In the genomic region with DNA sequence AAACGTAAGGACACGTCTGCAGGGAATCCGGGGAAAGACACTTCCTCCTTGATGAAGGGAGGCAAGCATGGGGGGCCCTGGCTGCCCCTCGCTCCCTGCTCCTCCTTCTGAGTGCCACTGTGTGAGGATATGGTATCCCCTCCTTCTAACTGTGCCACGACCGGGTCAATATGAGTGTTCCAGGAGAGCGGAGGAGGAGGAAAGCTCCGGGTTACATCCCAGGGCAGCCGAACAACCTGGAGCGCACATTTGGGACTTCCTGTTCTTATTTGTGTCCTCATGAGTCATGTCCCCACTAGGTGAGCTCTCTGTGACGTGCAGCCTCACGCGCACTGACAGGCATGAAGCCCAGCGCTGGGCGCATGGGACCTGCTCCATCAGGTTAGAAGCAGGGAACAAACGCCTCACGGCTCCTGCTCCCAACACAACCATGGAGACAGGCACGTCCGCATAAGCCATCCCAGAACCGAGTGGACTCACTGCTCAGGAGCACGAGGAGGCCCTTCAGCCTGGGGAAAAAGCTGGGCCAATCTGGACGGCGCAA, we compare ENCODE assay signal across 22 cellular contexts.
A peak's percentile ranks its signal among the peaks of the same experiment; 100 is the strongest.
DNase-seq lines count a peak whose midpoint lies in the region; ATAC-seq and TF ChIP-seq lines count a peak whose summit lies in the region.
"Had no signal": no experiment of that assay in that cellular context is flagged by ENCODE, and none has a peak within 500 bp of the region (broad histone marks: within the 10 kb centered on the region; RNA-seq: fewer than 3 reads in every experiment).

No MANE protein-coding gene starts in this region.

- H3K4me2 ChIP-seq in trophoblast cell (ENCODE audit: low read length): no peak overlapping the region

- H3K27me3 ChIP-seq in CD4-positive, alpha-beta memory T cell (ENCODE audit: insufficient read depth, low read length): no peaks in the 10 kb centered on the region
- no peaks in the 10 kb centered on the region for H3K27me3 ChIP-seq in trophoblast cell (ENCODE audit: insufficient read depth, low read length)
- H3K27me3 ChIP-seq: tibial nerve had no signal

- peaks cover 32% of the 10 kb centered on the region for H3K4me1 ChIP-seq in CD4-positive, alpha-beta memory T cell (ENCODE audit: insufficient read depth, low read length)
- H3K4me1 ChIP-seq in trophoblast cell (ENCODE audit: control insufficient read depth in 1 of 2, insufficient read depth in 2 of 2, low read length in 2 of 2): peaks cover 9 to 10% of the 10 kb centered on the region in 2 experiments

- no peak for DNase-seq in CD4-positive, alpha-beta memory T cell
- DNase-seq in RWPE1 (ENCODE audit: low spot score) (no peak), epithelial cell of esophagus (ENCODE audit: low read depth) (peak; percentile 30), trophoblast cell (peak; percentile 46 to 58)
- no peak for DNase-seq in activated T-helper 1 cell treated with anti-CD3 and anti-CD28 coated beads, Interleukin-12 subunit alpha, Interleukin-12 subunit beta, Interleukin-2, Interleukin-4 antibody, amounts not matched to agents 30 ng/mL and 10 ng/mL and 1 ng/mL, durations not matched to agents 14 hours and 24 hours and 36 hours (ENCODE audit: low spot score)
- DNase-seq: activated CD4-positive, alpha-beta T cell treated with anti-CD3 and anti-CD28 coated beads for 36 hours; activated gamma-delta T cell; cerebellar nuclear complex; effector CD8-positive, alpha-beta T cell; IMR-90; left cardiac atrium; MM.1S; NCI-H1436 treated with DMSO at 0.1 percent for 48 hours; NCI-H2171 treated with DMSO at 0.1 percent for 48 hours; NCI-H69; stimulated activated CD4-positive, alpha-beta T cell treated with anti-CD3 and anti-CD28 coated beads, Interleukin-2, amount 100 ng/mL, for 24 hours; stimulated activated naive CD8-positive, alpha-beta T cell treated with anti-CD3 and anti-CD28 coated beads, Interleukin-15, Interleukin-2, amounts not matched to agents 100 U/mL and 50 U/mL, for 24 hours had no signal

- no peak overlapping the region for H3K4me3 ChIP-seq in CD4-positive, alpha-beta memory T cell (ENCODE audit: low read length in 2 of 2)
- H3K4me3 ChIP-seq in epithelial cell of esophagus (ENCODE audit: low read length): no peak overlapping the region
- no peak overlapping the region for H3K4me3 ChIP-seq in trophoblast cell (ENCODE audit: low read depth, low read length)
- H3K4me3 ChIP-seq: tibial nerve had no signal

- no peak overlapping the region for H2BK12ac ChIP-seq in trophoblast cell (ENCODE audit: low read length)

- CTCF ChIA-PET in CD4-positive, alpha-beta memory T cell (lab: Charles Lee; ENCODE audit: partially characterized antibody): no interaction called here
- CTCF ChIA-PET in RWPE1 (lab: Yijun Ruan, JAX): no interaction called here

- H3K4me1 Mint-ChIP-seq in CD4-positive, alpha-beta memory T cell: peaks cover 33 to 56% (median 45%) of the 10 kb centered on the region in 4 donors
- peaks cover 32% of the 10 kb centered on the region for H3K4me1 Mint-ChIP-seq in activated T-helper 1 cell treated with anti-CD3 and anti-CD28 coated beads, Interleukin-12 subunit alpha, Interleukin-12 subunit beta, Interleukin-2, Interleukin-4 antibody, amounts not matched to agents 30 ng/mL and 10 ng/mL and 1 ng/mL, durations not matched to agents 14 hours and 24 hours and 36 hours (ENCODE audit: low read depth)

- H3K27me3 Mint-ChIP-seq in CD4-positive, alpha-beta memory T cell: no peaks in the 10 kb centered on the region
- H3K27me3 Mint-ChIP-seq in activated T-helper 1 cell treated with anti-CD3 and anti-CD28 coated beads, Interleukin-12 subunit alpha, Interleukin-12 subunit beta, Interleukin-2, Interleukin-4 antibody, amounts not matched to agents 30 ng/mL and 10 ng/mL and 1 ng/mL, durations not matched to agents 14 hours and 24 hours and 36 hours (ENCODE audit: insufficient read depth): no peaks in the 10 kb centered on the region
- H3K27me3 Mint-ChIP-seq: activated CD4-positive, alpha-beta T cell treated with anti-CD3 and anti-CD28 coated beads for 36 hours; progenitor cell of endocrine pancreas had no signal

- POLR2A ChIA-PET in CD4-positive, alpha-beta memory T cell (lab: Charles Lee; ENCODE audit: partially characterized antibody): interaction anchor here (0.6 to 1.3 kb wide), 2 partner anchors 8 to 120 kb away, joined by 3 to 4 read pairs; no protein-coding TSS in a partner anchor
- POLR2A ChIA-PET in RWPE1 (lab: Yijun Ruan, JAX; ENCODE audit: low non-redundant PET): no interaction called here

- H4K8ac ChIP-seq in trophoblast cell (ENCODE audit: low read depth, low read length): no peak overlapping the region

- H2AK5ac ChIP-seq in trophoblast cell (ENCODE audit: low read length): no peak overlapping the region

- no peak overlapping the region for H4K12ac ChIP-seq in trophoblast cell (ENCODE audit: low read depth, low read length)

- WGBS in trophoblast cell (ENCODE audit: extremely low coverage, insufficient coverage, insufficient read length): no CpG with 5 or more reads among the region's 23 CpGs

- intact Hi-C loops in CD4-positive, alpha-beta memory T cell (cut with micrococcal nuclease): no loop called here
- intact Hi-C loops in activated T-helper 1 cell treated with anti-CD3 and anti-CD28 coated beads, Interleukin-12 subunit alpha, Interleukin-12 subunit beta, Interleukin-2, Interleukin-4 antibody, amounts not matched to agents 30 ng/mL and 10 ng/mL and 1 ng/mL, durations not matched to agents 14 hours and 24 hours and 36 hours (cut with micrococcal nuclease): no loop called here

- H2BK5ac ChIP-seq in trophoblast cell (ENCODE audit: low read depth, low read length, poor library complexity): no peak overlapping the region

- TF ChIP-seq CTCF in RWPE1 (conservative IDR thresholded peaks at IDR 0.05; ENCODE audit: low read depth) (no peak), epithelial cell of esophagus (IDR thresholded peaks at IDR 0.05; ENCODE audit: insufficient read depth, low read depth, low read length, missing control alignments) (no peak)

- peak overlapping the region in 4 of 8 donors; percentile 21 to 40 (median 30) for H3K4me3 Mint-ChIP-seq in CD4-positive, alpha-beta memory T cell
- no peak overlapping the region for H3K4me3 Mint-ChIP-seq in activated T-helper 1 cell treated with anti-CD3 and anti-CD28 coated beads, Interleukin-12 subunit alpha, Interleukin-12 subunit beta, Interleukin-2, Interleukin-4 antibody, amounts not matched to agents 30 ng/mL and 10 ng/mL and 1 ng/mL, durations not matched to agents 14 hours and 24 hours and 36 hours
- H3K4me3 Mint-ChIP-seq: activated CD4-positive, alpha-beta T cell treated with anti-CD3 and anti-CD28 coated beads for 36 hours had no signal

- H3K27ac ChIP-seq in CD4-positive, alpha-beta memory T cell (ENCODE audit: low read depth, low read length): no peak overlapping the region
- H3K27ac ChIP-seq in RWPE1: peak overlapping the region; percentile 7; the same call in 1 of the 2 replicates
- H3K27ac ChIP-seq in trophoblast cell (ENCODE audit: low read depth, low read length): no peak overlapping the region
- H3K27ac ChIP-seq: HL-60, tibial nerve had no signal

- H3K9me3 ChIP-seq in CD4-positive, alpha-beta memory T cell (ENCODE audit: control insufficient read depth in 1 of 2, low read length in 2 of 2): no peaks in the 10 kb centered on the region
- no peaks in the 10 kb centered on the region for H3K9me3 ChIP-seq in trophoblast cell (ENCODE audit: insufficient read depth, low read depth, low read length)
- H3K9me3 ChIP-seq: tibial nerve had no signal

- no peak overlapping the region for H3K18ac ChIP-seq in trophoblast cell (ENCODE audit: low read length)

- no peak overlapping the region for H3K14ac ChIP-seq in trophoblast cell (ENCODE audit: low read length)

- no peak for ATAC-seq in GM18870 (IDR thresholded peaks at IDR 0.05; ENCODE audit: unreplicated experiment)
- no peak for ATAC-seq in HG03571 (IDR thresholded peaks at IDR 0.05; ENCODE audit: unreplicated experiment)
- ATAC-seq: activated CD4-positive, alpha-beta T cell treated with anti-CD3 and anti-CD28 coated beads for 36 hours; left cardiac atrium; stimulated activated naive CD8-positive, alpha-beta T cell treated with anti-CD3 and anti-CD28 coated beads, Interleukin-15, Interleukin-2, amounts not matched to agents 100 U/mL and 50 U/mL, for 24 hours had no signal

- peaks cover 26% of the 10 kb centered on the region for H3K36me3 ChIP-seq in CD4-positive, alpha-beta memory T cell (ENCODE audit: insufficient read depth, low read length)
- peaks cover 6 to 10% of the 10 kb centered on the region in 2 experiments for H3K36me3 ChIP-seq in trophoblast cell (ENCODE audit: control insufficient read depth in 1 of 2, insufficient read depth in 2 of 2, low read length in 2 of 2)

- peaks cover 8% of the 10 kb centered on the region for H3K79me1 ChIP-seq in trophoblast cell (ENCODE audit: low read length)

- H3K4ac ChIP-seq in trophoblast cell (ENCODE audit: low read depth, low read length): no peak overlapping the region

- no peak overlapping the region for H3K9ac ChIP-seq in trophoblast cell (ENCODE audit: low read length)

- H3K23ac ChIP-seq in trophoblast cell (ENCODE audit: low read length): no peak overlapping the region

- H3K79me2 ChIP-seq in trophoblast cell (ENCODE audit: control insufficient read depth, insufficient read depth, low read length, poor library complexity): no peaks in the 10 kb centered on the region

- peak overlapping the region in 4 of 7 donors; percentile 48 to 90 (median 83) for H3K27ac Mint-ChIP-seq in CD4-positive, alpha-beta memory T cell
- H3K27ac Mint-ChIP-seq in activated T-helper 1 cell treated with anti-CD3 and anti-CD28 coated beads, Interleukin-12 subunit alpha, Interleukin-12 subunit beta, Interleukin-2, Interleukin-4 antibody, amounts not matched to agents 30 ng/mL and 10 ng/mL and 1 ng/mL, durations not matched to agents 14 hours and 24 hours and 36 hours: no peak overlapping the region
- H3K27ac Mint-ChIP-seq: activated CD4-positive, alpha-beta T cell treated with anti-CD3 and anti-CD28 coated beads for 36 hours had no signal

- H3K9me3 Mint-ChIP-seq in CD4-positive, alpha-beta memory T cell: peaks cover 0 to 20% (median 0%) of the 10 kb centered on the region in 8 donors
- H3K9me3 Mint-ChIP-seq in activated T-helper 1 cell treated with anti-CD3 and anti-CD28 coated beads, Interleukin-12 subunit alpha, Interleukin-12 subunit beta, Interleukin-2, Interleukin-4 antibody, amounts not matched to agents 30 ng/mL and 10 ng/mL and 1 ng/mL, durations not matched to agents 14 hours and 24 hours and 36 hours: no peaks in the 10 kb centered on the region

- no peak overlapping the region for H4K91ac ChIP-seq in trophoblast cell (ENCODE audit: low read depth, low read length)

- H2BK120ac ChIP-seq in trophoblast cell (ENCODE audit: insufficient read depth, low read length, poor library complexity): no peak overlapping the region

- peaks cover 31 to 64% of the 10 kb centered on the region in 2 donors for H3K36me3 Mint-ChIP-seq in CD4-positive, alpha-beta memory T cell
- peaks cover 35% of the 10 kb centered on the region for H3K36me3 Mint-ChIP-seq in activated T-helper 1 cell treated with anti-CD3 and anti-CD28 coated beads, Interleukin-12 subunit alpha, Interleukin-12 subunit beta, Interleukin-2, Interleukin-4 antibody, amounts not matched to agents 30 ng/mL and 10 ng/mL and 1 ng/mL, durations not matched to agents 14 hours and 24 hours and 36 hours (ENCODE audit: low read depth)

- H2AFZ ChIP-seq in trophoblast cell (ENCODE audit: insufficient read depth, low read length, poor library complexity): no peak overlapping the region

Comparison
In these comparisons a context has a peak if more than half of its experiments do, and no peak if none do; other contexts are left out.
1. DNase-seq: peak in epithelial cell of esophagus (single experiment) and trophoblast cell (2 of 2); none in CD4-positive, alpha-beta memory T cell (0 of 5), RWPE1 (single experiment) and activated T-helper 1 cell treated with anti-CD3 and anti-CD28 coated beads, Interleukin-12 subunit alpha, Interleukin-12 subunit beta, Interleukin-2, Interleukin-4 antibody, amounts not matched to agents 30 ng/mL and 10 ng/mL and 1 ng/mL, durations not matched to agents 14 hours and 24 hours and 36 hours (single experiment).